Comparison of ENCODE assay signal across 8 cellular contexts in genomic region chr21:32728455-32729237, GRCh38. TPM values are rescaled to one million over a fixed set of nuclear protein-coding genes. Genes with fewer than 3 reads are reported as not detected.
DNase-seq lines count a peak whose midpoint lies in the region; FAIRE-seq and TF ChIP-seq lines count a peak whose summit lies in the region.

No MANE protein-coding gene starts in this region.

- CTCF ChIA-PET in Calu3 (lab: Charles Lee): interaction anchor here (0.5 kb wide), 1 partner anchor 397 kb away, joined by 4 read pairs; no protein-coding TSS in a partner anchor

- H3K27me3 ChIP-seq in GM23248 (replicated peaks; ENCODE audit: insufficient read depth) (no peaks in the 10 kb centered on the region), WERI-Rb-1 (ENCODE audit: insufficient read depth, low read depth, severe bottlenecking) (no peaks in the 10 kb centered on the region), hepatocyte (no peaks in the 10 kb centered on the region), small intestine (ENCODE audit: control insufficient read depth in 2 of 2, insufficient read depth in 2 of 2, low read length in 2 of 2) (no peaks in the 10 kb centered on the region)

- in situ Hi-C loops in GM23248 (cut with MboI): no loop called here

- H3K4me1 ChIP-seq in GM23248 (ENCODE audit: insufficient read depth) (0 out of 2 replicates have a peak, but pooled peaks cover 9% of the 10 kb centered on the region), hepatocyte (ENCODE audit: insufficient read depth) (peaks cover 12% of the 10 kb centered on the region), small intestine (ENCODE audit: control insufficient read depth in 2 of 2, insufficient read depth in 1 of 2, low read depth in 1 of 2, low read length in 1 of 2) (peaks cover 5 to 6% of the 10 kb centered on the region in 2 donors)

- no peak for FAIRE-seq in small intestine (lab: Jason Lieb, UNC)

- peak overlapping the region; percentile 58 for H3K27ac Mint-ChIP-seq in Calu3 (ENCODE audit: unreplicated experiment)

- H3K4me1 Mint-ChIP-seq in Calu3 (ENCODE audit: low read depth, unreplicated experiment): no peaks in the 10 kb centered on the region

- H3K4me2 ChIP-seq in GM23248 (ENCODE audit: unreplicated experiment): peak overlapping the region; percentile 92
- H3K4me2 ChIP-seq in hepatocyte: peak overlapping the region; percentile 89

- peak overlapping the region; percentile 98 for H2AFZ ChIP-seq in GM23248
- peak overlapping the region; percentile 79 for H2AFZ ChIP-seq in hepatocyte

- no peaks in the 10 kb centered on the region for H3K9me3 Mint-ChIP-seq in Calu3 (ENCODE audit: low read depth, unreplicated experiment)

- BruUV-seq in Calu3 (replicated peaks; lab: Mats Ljungman, UMichigan): TSS peak; percentile 55

- no peak for TF ChIP-seq CTCF in Calu3 (IDR thresholded peaks at IDR 0.05; ENCODE audit: unreplicated experiment)
- TF ChIP-seq CTCF in WERI-Rb-1 (IDR thresholded peaks at IDR 0.05; ENCODE audit: low read depth, low read length): no peak
- no peak for TF ChIP-seq CTCF in hepatocyte (IDR thresholded peaks at IDR 0.05; ENCODE audit: poor library complexity)

- H3K9me3 ChIP-seq in GM23248 (ENCODE audit: low read depth) (no peaks in the 10 kb centered on the region), WERI-Rb-1 (ENCODE audit: severe bottlenecking) (no peaks in the 10 kb centered on the region), hepatocyte (ENCODE audit: low read depth) (no peaks in the 10 kb centered on the region), small intestine (ENCODE audit: control insufficient read depth, low read depth) (no peaks in the 10 kb centered on the region)

- H3K79me2 ChIP-seq in GM23248 (ENCODE audit: insufficient read depth): peaks cover 32% of the 10 kb centered on the region
- H3K79me2 ChIP-seq in hepatocyte: peaks cover 19% of the 10 kb centered on the region

- DNase-seq in Calu3: no peak
- DNase-seq in GM23248: no peak
- no peak for DNase-seq in WERI-Rb-1
- DNase-seq in hepatocyte (ENCODE audit: low spot score): no peak
- DNase-seq in small intestine: no peak
- DNase-seq in activated gamma-delta T cell treated with Interleukin-2 at 50 U/mL for 16 hours: no peak
- DNase-seq in stimulated activated CD4-positive, alpha-beta T cell treated with anti-CD3 and anti-CD28 coated beads, Interleukin-4, amount 100 ng/mL, for 1 hour: no peak
- DNase-seq in NCI-H187 treated with DMSO at 0.1 percent for 48 hours (lab: John Stamatoyannopoulos, UW): no peak

- peak overlapping the region; percentile 81 for H3K9ac ChIP-seq in GM23248

- H3K27ac ChIP-seq in GM23248 (peak overlapping the region; percentile 69), WERI-Rb-1 (peak overlapping the region; percentile 91), hepatocyte (peak overlapping the region; percentile 86), small intestine (ENCODE audit: low read depth in 1 of 2, low read length in 1 of 2) (peak overlapping the region; percentile 43 to 93)

- H3K36me3 ChIP-seq in GM23248 (ENCODE audit: low read depth) (no peaks in the 10 kb centered on the region), WERI-Rb-1 (peaks cover 42% of the 10 kb centered on the region), hepatocyte (replicated peaks; ENCODE audit: insufficient read depth, low read depth) (no peaks in the 10 kb centered on the region), small intestine (ENCODE audit: control insufficient read depth in 2 of 2, insufficient read depth in 2 of 2, low read length in 2 of 2) (peaks cover 2% of the 10 kb centered on the region in 2 donors)

- H3K4me3 ChIP-seq in GM23248 (peak overlapping the region; percentile 95), WERI-Rb-1 (ENCODE audit: low read depth, low read length) (peak overlapping the region; percentile 85), hepatocyte (peak overlapping the region; percentile 79), small intestine (ENCODE audit: low read depth in 1 of 2, low read length in 2 of 2) (peak overlapping the region; percentile 72 to 96)

- intact Hi-C loops in Calu3 (cut with micrococcal nuclease; ENCODE audit: unreplicated experiment): loop anchor here (5.0 kb wide), 1 partner anchor 76 kb away; no protein-coding TSS in a partner anchor

- H3F3A ChIP-seq in GM23248 (ENCODE audit: insufficient read depth): peaks cover 20% of the 10 kb centered on the region

- H4K20me1 ChIP-seq in GM23248 (ENCODE audit: insufficient read depth) (no peaks in the 10 kb centered on the region), hepatocyte (ENCODE audit: insufficient read depth, poor library complexity, severe bottlenecking) (no peaks in the 10 kb centered on the region)

- H3K27me3 Mint-ChIP-seq in Calu3 (ENCODE audit: unreplicated experiment): no peaks in the 10 kb centered on the region

- H3K4me3 Mint-ChIP-seq in Calu3 (ENCODE audit: low read depth, unreplicated experiment): peak overlapping the region; percentile 92

- peaks cover 23% of the 10 kb centered on the region for H3K36me3 Mint-ChIP-seq in Calu3 (ENCODE audit: insufficient read depth, unreplicated experiment)

- no peaks in the 10 kb centered on the region for H3K9me2 ChIP-seq in GM23248 (ENCODE audit: insufficient read depth)
- no peaks in the 10 kb centered on the region for H3K9me2 ChIP-seq in hepatocyte (replicated peaks; ENCODE audit: insufficient read depth)

- WGBS in GM23248 (ENCODE audit: low coverage in 1 of 2, low lambda C conversion rate in 2 of 2, missing lambda C conversion rate in 2 of 2), 2 experiments: 16 to 18% methylated on average over 16 of the region's 16 CpGs
- WGBS in hepatocyte (ENCODE audit: low lambda C conversion rate, missing lambda C conversion rate): 19% methylated on average over 16 of the region's 16 CpGs
- WGBS in small intestine, 3 donors: 14 to 20% (median 15%) methylated on average over 16 of the region's 16 CpGs

RNA-seq across cellular contexts. Expression of gene SYNJ1, which starts 0.8 kb away (rescaled TPM):
- total RNA-seq in Calu3 (2022) (10.2 and 10.5 TPM in 2 replicates), hepatocyte (4.7 and 8.9 TPM in 2 replicates)
- 4.6 and 9.4 TPM in 2 replicates for total RNA-seq in GM23248 (2014; rRNA removed; shearing (Covaris generic))
- polyA plus RNA-seq in GM23248 (2016; fragmentation: Nextera tagmentation; extraction: Ambion mirVana) (5.0 TPM in 2 replicates), hepatocyte (3.9 and 7.8 TPM in 2 replicates), small intestine (1 to 10 TPM; 4.6 to 7.8 (median 5.4) TPM)

RNA-seq across cellular contexts. Expression of gene PAXBP1, which starts 42.9 kb away (rescaled TPM):
- total RNA-seq in Calu3 (2022) (40.9 and 43.5 TPM in 2 replicates), hepatocyte (44.5 and 50.9 TPM in 2 replicates)
- 14.7 and 16.2 TPM in 2 replicates for total RNA-seq in GM23248 (2014; rRNA removed; shearing (Covaris generic))
- polyA plus RNA-seq in GM23248 (2016; fragmentation: Nextera tagmentation; extraction: Ambion mirVana) (6.3 and 7.4 TPM in 2 replicates), hepatocyte (17.9 and 28.8 TPM in 2 replicates), small intestine (10 to 100 TPM; 19.0 to 38.2 (median 28.1) TPM)
